ENCODE assay signal across 22 cellular contexts in the genomic region with DNA sequence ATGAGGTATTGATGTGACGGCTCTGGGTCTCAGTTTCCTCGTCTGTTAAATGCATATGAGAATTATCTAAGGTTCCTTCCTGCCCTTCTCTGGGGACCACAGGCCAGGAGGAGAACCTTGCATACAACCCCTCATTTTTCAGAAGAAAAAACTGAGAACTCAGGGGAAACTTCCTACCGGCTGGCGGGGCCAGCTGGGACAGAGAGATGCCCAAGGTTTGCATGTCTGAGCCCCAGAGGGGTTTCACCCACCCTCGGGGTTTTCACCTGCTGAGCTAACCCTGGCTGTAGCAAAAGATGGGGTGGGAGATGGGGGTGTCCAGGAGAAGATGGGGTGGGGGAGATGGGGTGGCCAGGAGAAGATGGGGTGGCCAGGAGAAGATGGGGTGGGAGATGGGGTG. TPM values are rescaled to one million over a fixed set of nuclear protein-coding genes. Genes with fewer than 3 reads are reported as not detected.
"Had no signal": no experiment of that assay in that cellular context is flagged by ENCODE, and none has a peak within 500 bp of the region (broad histone marks: within the 10 kb centered on the region; RNA-seq: fewer than 3 reads in every experiment).

No MANE protein-coding gene starts in this region.

- H3K4me3 Mint-ChIP-seq: activated CD8-positive, alpha-beta T cell treated with anti-CD3 and anti-CD28 coated beads, Interleukin-2, amount 10 ng/mL, durations not matched to agents 7 days and 5 days; central memory CD8-positive, alpha-beta T cell; nephron; stimulated activated naive CD8-positive, alpha-beta T cell treated with anti-CD3 and anti-CD28 coated beads, Interleukin-15, Interleukin-2, amounts not matched to agents 100 ng/mL and 50 ng/mL, for 24 hours; WTC11 had no signal

- H3K36me3 Mint-ChIP-seq: WTC11 had no signal

- ATAC-seq: activated CD8-positive, alpha-beta T cell treated with anti-CD3 and anti-CD28 coated beads, Interleukin-2, amount 10 ng/mL, durations not matched to agents 7 days and 5 days; lower lobe of right lung; WTC11 had no signal

- H3K27ac Mint-ChIP-seq: activated CD8-positive, alpha-beta T cell treated with anti-CD3 and anti-CD28 coated beads, Interleukin-2, amount 10 ng/mL, durations not matched to agents 7 days and 5 days; nephron; stimulated activated naive CD8-positive, alpha-beta T cell treated with anti-CD3 and anti-CD28 coated beads, Interleukin-15, Interleukin-2, amounts not matched to agents 100 ng/mL and 50 ng/mL, for 24 hours; WTC11 had no signal

- DNase-seq: activated CD4-positive, alpha-beta T cell treated with anti-CD3 and anti-CD28 coated beads for 48 hours; activated CD8-positive, alpha-beta T cell treated with anti-CD3 and anti-CD28 coated beads, Interleukin-2, amount 10 ng/mL, durations not matched to agents 7 days and 5 days; activated effector memory CD4-positive, alpha-beta T cell treated with Interleukin-2 at 50 U/mL for 16 hours; activated naive CD4-positive, alpha-beta T cell treated with anti-CD3 and anti-CD28 coated beads, Interleukin-2, amount 50 U/mL, for 16 hours; activated T-cell treated with anti-CD3 and anti-CD28 coated beads, Interleukin-2, amount 50 U/mL, for 48 hours; colonic mucosa; effector CD4-positive, alpha-beta T cell; head of caudate nucleus; lower lobe of right lung; nucleus accumbens; stimulated activated CD4-positive, alpha-beta T cell treated with anti-CD3 and anti-CD28 coated beads, Interleukin-2, amount 100 ng/mL, for 24 hours; transverse colon; uterus had no signal

- H3K27ac ChIP-seq: ascending aorta, colonic mucosa, lower lobe of right lung, suprapubic skin, transverse colon, uterus had no signal

- H3K9me3 Mint-ChIP-seq: central memory CD8-positive, alpha-beta T cell; nephron; stimulated activated naive CD8-positive, alpha-beta T cell treated with anti-CD3 and anti-CD28 coated beads, Interleukin-15, Interleukin-2, amounts not matched to agents 100 ng/mL and 50 ng/mL, for 24 hours; WTC11 had no signal

RNA-seq across cellular contexts. Expression of gene TNFRSF13C, which starts 4.3 kb away (rescaled TPM):
- total RNA-seq: ascending aorta had no signal

RNA-seq across cellular contexts. Expression of gene SHISA8, which starts 7.5 kb away (rescaled TPM):
- total RNA-seq: activated CD8-positive, alpha-beta T cell treated with anti-CD3 and anti-CD28 coated beads, Interleukin-2, amount 10 ng/mL, durations not matched to agents 7 days and 5 days; ascending aorta; colonic mucosa; frontal cortex; lower lobe of right lung; posterior vena cava; suprapubic skin had no signal
- polyA plus RNA-seq: keratinocyte had no signal

RNA-seq across cellular contexts. Expression of gene CENPM, which starts 24.6 kb away (rescaled TPM):
- total RNA-seq: ascending aorta, posterior vena cava had no signal

RNA-seq across cellular contexts. Expression of gene SEPTIN3, which starts 46.9 kb away (rescaled TPM):
- total RNA-seq: ascending aorta had no signal
